ENCODE assay signal across 14 cellular contexts in the genomic region with DNA sequence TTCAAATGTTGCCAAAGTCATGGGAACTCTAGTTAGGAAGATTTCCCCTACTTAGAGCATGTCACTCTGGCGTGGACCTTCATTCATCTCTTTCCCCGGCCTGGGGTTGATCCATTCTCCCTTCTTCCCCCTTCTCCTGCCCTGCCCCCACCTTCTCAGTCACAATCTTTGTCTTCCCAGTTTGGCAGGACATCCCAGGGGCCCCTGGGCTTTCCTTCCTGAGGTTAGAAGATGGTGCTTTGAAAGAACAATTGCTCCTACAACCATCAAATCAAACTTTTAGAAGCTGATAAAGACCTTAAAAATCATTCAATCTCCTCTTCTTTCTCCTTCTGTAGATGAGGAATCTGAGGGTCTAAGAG.
A peak's percentile ranks its signal among the peaks of the same experiment; 100 is the strongest.
DNase-seq lines count a peak whose midpoint lies in the region; ATAC-seq, FAIRE-seq and TF ChIP-seq lines count a peak whose summit lies in the region.
"Had no signal": no experiment of that assay in that cellular context is flagged by ENCODE, and none has a peak within 500 bp of the region (broad histone marks: within the 10 kb centered on the region; RNA-seq: fewer than 3 reads in every experiment).

No MANE protein-coding gene starts in this region.

- TF ChIP-seq RAD21 in GM12878 (IDR thresholded peaks at IDR 0.05; ENCODE audit: insufficient read depth, low read depth, low read length) = no peak

- H3K27ac ChIP-seq in GM12878 (ENCODE audit: control insufficient read depth, insufficient read depth) (no peak overlapping the region), mucosa of rectum (ENCODE audit: low read depth in 2 of 2, low read length in 2 of 2) (peak overlapping the region; percentile 54 to 55)

- intact Hi-C loops in GM12878 (cut with micrococcal nuclease; ENCODE audit: unreplicated experiment) = loop anchor here (1.0 kb wide), 1 partner anchor 19 kb away; no protein-coding TSS in a partner anchor

- no peak overlapping the region for H2AFZ ChIP-seq in GM12878 (ENCODE audit: control insufficient read depth, low read depth, low read length)

- peaks cover 41% of the 10 kb centered on the region for H3K4me1 Mint-ChIP-seq in activated T-cell treated with anti-CD3 and anti-CD28 coated beads, Interleukin-2, amount 50 U/mL, for 72 hours (ENCODE audit: low read depth)
- H3K4me1 Mint-ChIP-seq in type B pancreatic cell (ENCODE audit: unreplicated experiment) = peaks cover 37% of the 10 kb centered on the region

- RAD21 ChIA-PET in GM12878 (lab: Charles Lee; ENCODE audit: unreplicated experiment) = interaction anchor here (0.7 to 1.5 kb wide), 3 partner anchors 20 to 37 kb away, joined by 3 to 5 read pairs (median 3); no protein-coding TSS in a partner anchor

- H3K27me3 ChIP-seq in GM12878 (replicated peaks in 1 of 2; ENCODE audit: control insufficient read depth in 2 of 2, insufficient read depth in 2 of 2, low read length in 1 of 2) (no peaks in the 10 kb centered on the region), mucosa of rectum (ENCODE audit: control insufficient read depth in 2 of 2, insufficient read depth in 2 of 2, low read length in 2 of 2) (no peaks in the 10 kb centered on the region)
- H3K27me3 ChIP-seq: uterus had no signal

- no TSS peak for BruUV-seq in GM12878 (replicated peaks; lab: Mats Ljungman, UMichigan)

- H3K4me2 ChIP-seq in GM12878 (ENCODE audit: control insufficient read depth, insufficient read depth) = peak overlapping the region; percentile 31

- no peak for DNase-seq in activated T-cell treated with anti-CD3 and anti-CD28 coated beads, Interleukin-2, amount 50 U/mL, for 72 hours
- no peak for DNase-seq in activated T-cell treated with anti-CD3 and anti-CD28 coated beads for 4 hours
- no peak for DNase-seq in GM12878 (ENCODE audit: low read depth, low spot score)
- DNase-seq in type B pancreatic cell (ENCODE audit: extremely low spot score, unreplicated experiment) = no peak
- no peak for DNase-seq in UCSD-AML1 (lab: John Stamatoyannopoulos, UW; ENCODE audit: unreplicated experiment)
- DNase-seq: naive thymus-derived CD8-positive, alpha-beta T cell; NCI-H2081 treated with DMSO at 0.1 percent for 48 hours; SHP77; stimulated activated CD4-positive, alpha-beta T cell treated with anti-CD3 and anti-CD28 coated beads, Interleukin-4, amount 100 ng/mL, for 1 hour; uterus had no signal

- ATAC-seq in activated T-cell treated with anti-CD3 and anti-CD28 coated beads, Interleukin-2, amount 50 U/mL, for 72 hours (replicated peaks in 1 of 2) = no peak
- ATAC-seq in GM12878 = no peak
- no peak for ATAC-seq in HG03571 (IDR thresholded peaks at IDR 0.05; ENCODE audit: unreplicated experiment)
- ATAC-seq in GM18517 (IDR thresholded peaks at IDR 0.05; ENCODE audit: unreplicated experiment) = no peak
- ATAC-seq: HepG2; naive thymus-derived CD8-positive, alpha-beta T cell had no signal

- peak overlapping the region; percentile 68 for H3K27ac Mint-ChIP-seq in activated T-cell treated with anti-CD3 and anti-CD28 coated beads, Interleukin-2, amount 50 U/mL, for 72 hours
- peak overlapping the region; percentile 60 for H3K27ac Mint-ChIP-seq in type B pancreatic cell

- no peaks in the 10 kb centered on the region; the same call in 1 of the 2 replicates for H4K20me1 ChIP-seq in GM12878 (ENCODE audit: control insufficient read depth, insufficient read depth)

- no peaks in the 10 kb centered on the region for H3K27me3 Mint-ChIP-seq in activated T-cell treated with anti-CD3 and anti-CD28 coated beads, Interleukin-2, amount 50 U/mL, for 72 hours (ENCODE audit: low read depth)
- H3K27me3 Mint-ChIP-seq in type B pancreatic cell = peaks cover 9% of the 10 kb centered on the region
- H3K27me3 Mint-ChIP-seq: naive thymus-derived CD8-positive, alpha-beta T cell had no signal

- H3K9ac ChIP-seq in GM12878 (ENCODE audit: control insufficient read depth, insufficient read depth, low read length) (no peak overlapping the region), mucosa of rectum (ENCODE audit: low read depth in 1 of 2, low read length in 2 of 2) (no peak overlapping the region)

- no peaks in the 10 kb centered on the region for H3K36me3 ChIP-seq in GM12878 (ENCODE audit: control insufficient read depth in 2 of 2, insufficient read depth in 2 of 2, low read length in 1 of 2)
- H3K36me3 ChIP-seq in mucosa of rectum (ENCODE audit: control insufficient read depth in 2 of 2, insufficient read depth in 2 of 2, low read length in 2 of 2) = peaks cover 6 to 9% of the 10 kb centered on the region in 2 donors
- H3K36me3 ChIP-seq: uterus had no signal

- no peak for TF ChIP-seq POLR2A in GM12878 (IDR thresholded peaks at IDR 0.05; ENCODE audit: low read depth, low read length)

- H3K36me3 Mint-ChIP-seq in activated T-cell treated with anti-CD3 and anti-CD28 coated beads, Interleukin-2, amount 50 U/mL, for 72 hours (ENCODE audit: insufficient read depth in 2 of 2) = peaks cover 13 to 19% of the 10 kb centered on the region in 2 donors
- peaks cover 5% of the 10 kb centered on the region for H3K36me3 Mint-ChIP-seq in type B pancreatic cell

- FAIRE-seq in GM12878 (lab: Jason Lieb, UNC) = no peak
- FAIRE-seq: HepG2 had no signal

- H3K9me3 Mint-ChIP-seq in activated T-cell treated with anti-CD3 and anti-CD28 coated beads, Interleukin-2, amount 50 U/mL, for 72 hours = no peaks in the 10 kb centered on the region
- no peaks in the 10 kb centered on the region for H3K9me3 Mint-ChIP-seq in type B pancreatic cell
- H3K9me3 Mint-ChIP-seq: naive thymus-derived CD8-positive, alpha-beta T cell had no signal

- CTCF ChIA-PET in GM12878 (lab: Yijun Ruan, JAX) = interaction anchor here (0.6 to 1.7 kb wide), 3 partner anchors 8 to 152 kb away, joined by 3 to 4 read pairs (median 3); no protein-coding TSS in a partner anchor

- WGBS in GM12878 (ENCODE audit: insufficient coverage, insufficient replicate concordance, low lambda C conversion rate, missing lambda C conversion rate) = no CpG with 5 or more reads among the region's 2 CpGs

- TF ChIP-seq EP300 in GM12878 (IDR thresholded peaks at IDR 0.05; ENCODE audit: borderline replicate concordance in 1 of 2, control insufficient read depth in 1 of 2, low read depth in 2 of 2, low read length in 2 of 2) = no peak

- H3K4me3 ChIP-seq in GM12878 (no peak overlapping the region), mucosa of rectum (ENCODE audit: low read length in 2 of 2) (no peak overlapping the region)
- H3K4me3 ChIP-seq: uterus had no signal

- H3K9me3 ChIP-seq in GM12878 (replicated peaks; ENCODE audit: control insufficient read depth, insufficient read depth, low read length) (no peaks in the 10 kb centered on the region; the same call in 2 of the 3 replicates), mucosa of rectum (ENCODE audit: control insufficient read depth in 2 of 2, low read length in 2 of 2) (no peaks in the 10 kb centered on the region)
- H3K9me3 ChIP-seq: uterus had no signal

- in situ Hi-C loops in GM12878 (cut with MboI) = no loop called here

- H3K79me2 ChIP-seq in GM12878 (ENCODE audit: control insufficient read depth, insufficient read depth, low read length) = no peaks in the 10 kb centered on the region

- H3K4me3 Mint-ChIP-seq in activated T-cell treated with anti-CD3 and anti-CD28 coated beads, Interleukin-2, amount 50 U/mL, for 72 hours = peak overlapping the region; percentile 69 to 73
- peak overlapping the region; percentile 63 for H3K4me3 Mint-ChIP-seq in type B pancreatic cell

- POLR2A ChIA-PET in GM12878 (lab: Charles Lee) = interaction anchor here (0.7 to 1.5 kb wide), 5 partner anchors 10 to 46 kb away, joined by 3 to 4 read pairs (median 3); no protein-coding TSS in a partner anchor

- H3K4me1 ChIP-seq in GM12878 (ENCODE audit: control insufficient read depth, insufficient read depth, low read length) (peaks cover 32% of the 10 kb centered on the region), mucosa of rectum (ENCODE audit: control insufficient read depth in 2 of 2, insufficient read depth in 2 of 2, low read length in 2 of 2) (peaks cover 25 to 28% of the 10 kb centered on the region in 2 donors)
- H3K4me1 ChIP-seq: uterus had no signal

- TF ChIP-seq CTCF in GM12878 (IDR thresholded peaks at IDR 0.05 in 2 of 3, conservative IDR thresholded peaks at IDR 0.05 in 1 of 3; ENCODE audit: control insufficient read depth in 2 of 3, extremely low read depth in 1 of 3, insufficient read depth in 1 of 3, low read depth in 3 of 3, low read length in 3 of 3) = no peak
- TF ChIP-seq CTCF in type B pancreatic cell (conservative IDR thresholded peaks at IDR 0.05) = no peak

- SMC1A ChIA-PET in GM12878 (lab: Charles Lee; ENCODE audit: uncharacterized antibody, unreplicated experiment) = interaction anchor here (0.8 to 2.3 kb wide), 7 partner anchors 8 to 43 kb away, joined by 3 to 6 read pairs (median 4); no protein-coding TSS in a partner anchor

TF ChIP-seq in GM12878, 131 proteins besides CTCF, POLR2A, EP300 and RAD21:
- no peak for TF ChIP-seq STAT1 (conservative IDR thresholded peaks at IDR 0.05)
- TF ChIP-seq, protein P1, sequence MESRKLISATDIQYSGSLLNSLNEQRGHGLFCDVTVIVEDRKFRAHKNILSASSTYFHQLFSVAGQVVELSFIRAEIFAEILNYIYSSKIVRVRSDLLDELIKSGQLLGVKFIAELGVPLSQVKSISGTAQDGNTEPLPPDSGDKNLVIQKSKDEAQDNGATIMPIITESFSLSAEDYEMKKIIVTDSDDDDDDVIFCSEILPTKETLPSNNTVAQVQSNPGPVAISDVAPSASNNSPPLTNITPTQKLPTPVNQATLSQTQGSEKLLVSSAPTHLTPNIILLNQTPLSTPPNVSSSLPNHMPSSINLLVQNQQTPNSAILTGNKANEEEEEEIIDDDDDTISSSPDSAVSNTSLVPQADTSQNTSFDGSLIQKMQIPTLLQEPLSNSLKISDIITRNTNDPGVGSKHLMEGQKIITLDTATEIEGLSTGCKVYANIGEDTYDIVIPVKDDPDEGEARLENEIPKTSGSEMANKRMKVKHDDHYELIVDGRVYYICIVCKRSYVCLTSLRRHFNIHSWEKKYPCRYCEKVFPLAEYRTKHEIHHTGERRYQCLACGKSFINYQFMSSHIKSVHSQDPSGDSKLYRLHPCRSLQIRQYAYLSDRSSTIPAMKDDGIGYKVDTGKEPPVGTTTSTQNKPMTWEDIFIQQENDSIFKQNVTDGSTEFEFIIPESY (IDR thresholded peaks at IDR 0.05) = no peak
- no peak for TF ChIP-seq ZNF274 (IDR thresholded peaks at IDR 0.05; ENCODE audit: insufficient read depth, insufficient read length)
- no peak for TF ChIP-seq FOXK2 (IDR thresholded peaks at IDR 0.05)
- no peak for TF ChIP-seq NR2C1 (IDR thresholded peaks at IDR 0.05)
- TF ChIP-seq, protein P2, sequence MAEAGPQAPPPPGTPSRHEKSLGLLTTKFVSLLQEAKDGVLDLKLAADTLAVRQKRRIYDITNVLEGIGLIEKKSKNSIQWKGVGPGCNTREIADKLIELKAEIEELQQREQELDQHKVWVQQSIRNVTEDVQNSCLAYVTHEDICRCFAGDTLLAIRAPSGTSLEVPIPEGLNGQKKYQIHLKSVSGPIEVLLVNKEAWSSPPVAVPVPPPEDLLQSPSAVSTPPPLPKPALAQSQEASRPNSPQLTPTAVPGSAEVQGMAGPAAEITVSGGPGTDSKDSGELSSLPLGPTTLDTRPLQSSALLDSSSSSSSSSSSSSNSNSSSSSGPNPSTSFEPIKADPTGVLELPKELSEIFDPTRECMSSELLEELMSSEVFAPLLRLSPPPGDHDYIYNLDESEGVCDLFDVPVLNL (IDR thresholded peaks at IDR 0.05; ENCODE audit: low read depth, low read length) = no peak
- no peak for TF ChIP-seq PAX5 (IDR thresholded peaks at IDR 0.05; ENCODE audit: borderline replicate concordance, low read depth, low read length)
